8 cellular contexts compared by ENCODE assay signal in genomic region chr16:27551046-27551445, GRCh38. TPM values are rescaled to one million over a fixed set of nuclear protein-coding genes. Genes with fewer than 3 reads are reported as not detected.
DNase-seq lines count a peak whose midpoint lies in the region; ATAC-seq, FAIRE-seq and TF ChIP-seq lines count a peak whose summit lies in the region.

No MANE protein-coding gene starts in this region.

- H3K27me3 Mint-ChIP-seq in CD4-positive, alpha-beta T cell, result no peaks in the 10 kb centered on the region
- H3K27me3 Mint-ChIP-seq in natural killer cell treated with Interleukin-12 subunit alpha and Interleukin-12 subunit beta and Interleukin-15 and Interleukin-18, amount 100 ng/mL, for 72 hours, result no peaks in the 10 kb centered on the region

- H4K20me1 ChIP-seq in K562 (replicated peaks; ENCODE audit: control insufficient read depth, insufficient read depth, low read length), result peaks cover 16% of the 10 kb centered on the region; the same call in 1 of the 2 replicates

- H3K79me2 ChIP-seq in K562 (ENCODE audit: control insufficient read depth, insufficient read depth, low read length), result peaks cover 40% of the 10 kb centered on the region

- CTCF ChIA-PET in CD4-positive, alpha-beta T cell (lab: Charles Lee), result no interaction called here
- CTCF ChIA-PET in K562 (lab: Yijun Ruan, JAX; ENCODE audit: low intra/inter-chr PET ratio), result no interaction called here

- no peak for TF ChIP-seq CTCF in CD4-positive, alpha-beta T cell (IDR thresholded peaks at IDR 0.05)
- no peak for TF ChIP-seq CTCF in K562 (IDR thresholded peaks at IDR 0.05 in 2 of 3, conservative IDR thresholded peaks at IDR 0.05 in 1 of 3; ENCODE audit: insufficient read depth in 2 of 3, low read depth in 1 of 3, low read length in 3 of 3)

- no TSS peak for BruUV-seq in K562 (replicated peaks; lab: Mats Ljungman, UMichigan)

- H3K9ac ChIP-seq in HUES48 (ENCODE audit: low read depth, low read length) (no peak overlapping the region), K562 (ENCODE audit: insufficient read depth in 1 of 2, low read depth in 2 of 2, low read length in 2 of 2) (no peak overlapping the region; a peak in 1 of 4 replicates)

- peak overlapping the region; percentile 98 for H3K27ac Mint-ChIP-seq in CD4-positive, alpha-beta T cell
- peak overlapping the region in 1 of 2 donors; percentile 100 for H3K27ac Mint-ChIP-seq in natural killer cell treated with Interleukin-12 subunit alpha and Interleukin-12 subunit beta and Interleukin-15 and Interleukin-18, amount 100 ng/mL, for 72 hours

- no peak for DNase-seq in CD4-positive, alpha-beta T cell
- DNase-seq in K562 (ENCODE audit: extremely low read depth in 1 of 4, low spot score in 3 of 4), result no peak
- DNase-seq in natural killer cell treated with Interleukin-12 subunit alpha and Interleukin-12 subunit beta and Interleukin-15 and Interleukin-18, amount 100 ng/mL, for 72 hours (ENCODE audit: low spot score), result no peak
- no peak for DNase-seq in NCI-H2196 (lab: John Stamatoyannopoulos, UW; ENCODE audit: unreplicated experiment)
- no peak for DNase-seq in NCI-H187 (lab: John Stamatoyannopoulos, UW)
- no peak for DNase-seq in iPS-NIHi11 (ENCODE audit: low spot score)
- no peak for DNase-seq in Kasumi-1 (lab: John Stamatoyannopoulos, UW)

- no peak for TF ChIP-seq RAD21 in K562 (CRISPR knock-in tag; conservative IDR thresholded peaks at IDR 0.05 in 1 of 2, IDR thresholded peaks at IDR 0.05 in 1 of 2)

- no peaks in the 10 kb centered on the region for H3K27me3 ChIP-seq in CD4-positive, alpha-beta T cell (ENCODE audit: control insufficient read depth, insufficient read depth, low read length)
- H3K27me3 ChIP-seq in HUES48 (ENCODE audit: control insufficient read depth, insufficient read depth, low read length) (no peaks in the 10 kb centered on the region), K562 (ENCODE audit: control insufficient read depth in 2 of 2, insufficient read depth in 2 of 2, low read length in 2 of 2) (no peaks in the 10 kb centered on the region)

- peaks cover 49% of the 10 kb centered on the region for H3K4me1 Mint-ChIP-seq in CD4-positive, alpha-beta T cell (ENCODE audit: low read depth)
- peaks cover 36 to 41% of the 10 kb centered on the region in 2 donors for H3K4me1 Mint-ChIP-seq in natural killer cell treated with Interleukin-12 subunit alpha and Interleukin-12 subunit beta and Interleukin-15 and Interleukin-18, amount 100 ng/mL, for 72 hours (ENCODE audit: low read depth in 2 of 2)

- FAIRE-seq in K562 (lab: Jason Lieb, UNC), result no peak

- in situ Hi-C loops in K562 (cut with MboI), result no loop called here

- H3K36me3 Mint-ChIP-seq in CD4-positive, alpha-beta T cell (ENCODE audit: low read depth), result peaks cover 27% of the 10 kb centered on the region
- H3K36me3 Mint-ChIP-seq in natural killer cell treated with Interleukin-12 subunit alpha and Interleukin-12 subunit beta and Interleukin-15 and Interleukin-18, amount 100 ng/mL, for 72 hours, result no peaks in the 10 kb centered on the region

- POLR2A ChIA-PET in CD4-positive, alpha-beta T cell (lab: Charles Lee), result interaction anchor here (0.7 to 2.5 kb wide), 4 partner anchors 87 to 372 kb away, joined by 3 to 8 read pairs (median 3); no protein-coding TSS in a partner anchor
- POLR2A ChIA-PET in K562 (lab: Yijun Ruan, JAX), result interaction anchor here (1.1 to 1.4 kb wide), 3 partner anchors 14 to 18 kb away, joined by 4 to 6 read pairs (median 6); no protein-coding TSS in a partner anchor

- no peak overlapping the region for H2AFZ ChIP-seq in K562 (ENCODE audit: low read depth, low read length)

- no peaks in the 10 kb centered on the region for H3K9me3 ChIP-seq in CD4-positive, alpha-beta T cell (ENCODE audit: control insufficient read depth, low read length)
- no peaks in the 10 kb centered on the region for H3K9me3 ChIP-seq in HUES48 (ENCODE audit: control insufficient read depth, insufficient read depth, low read length)
- H3K9me3 ChIP-seq in K562 (replicated peaks; ENCODE audit: control insufficient read depth, insufficient read depth, low read depth, low read length), result no peaks in the 10 kb centered on the region

- peak overlapping the region; percentile 56 for H3K4me3 Mint-ChIP-seq in CD4-positive, alpha-beta T cell
- H3K4me3 Mint-ChIP-seq in natural killer cell treated with Interleukin-12 subunit alpha and Interleukin-12 subunit beta and Interleukin-15 and Interleukin-18, amount 100 ng/mL, for 72 hours, result peak overlapping the region; percentile 96

- peak overlapping the region; percentile 96 for H3K4me2 ChIP-seq in K562 (ENCODE audit: insufficient read depth, low read length)

- no peak for TF ChIP-seq EP300 in K562 (IDR thresholded peaks at IDR 0.05; ENCODE audit: low read length)

- TF ChIP-seq POLR2A in K562 (conservative IDR thresholded peaks at IDR 0.05), result no peak

- H3K36me3 ChIP-seq in HUES48 (ENCODE audit: control insufficient read depth, insufficient read depth, low read length) (peaks cover 5% of the 10 kb centered on the region; the same call in 1 of the 2 replicates), K562 (ENCODE audit: control insufficient read depth, insufficient read depth, low read length) (peaks cover 7% of the 10 kb centered on the region; the same call in 2 of the 3 replicates)

- no peak overlapping the region for H3K27ac ChIP-seq in CD4-positive, alpha-beta T cell (ENCODE audit: low read depth, low read length)
- H3K27ac ChIP-seq in HUES48 (ENCODE audit: low read depth, low read length), result no peak overlapping the region
- H3K27ac ChIP-seq in K562 (ENCODE audit: extremely low read depth, low read depth, low read length), result no peak overlapping the region

- 0 out of 2 replicates have a peak, but pooled peaks cover 4% of the 10 kb centered on the region for H3K4me1 ChIP-seq in HUES48 (ENCODE audit: control insufficient read depth, insufficient read depth, low read length)
- H3K4me1 ChIP-seq in K562 (replicated peaks in 1 of 2; ENCODE audit: control insufficient read depth in 2 of 2, insufficient read depth in 2 of 2, low read length in 2 of 2), result peaks cover 21 to 23% of the 10 kb centered on the region in 2 experiments

- H3K9me3 Mint-ChIP-seq in CD4-positive, alpha-beta T cell, result no peaks in the 10 kb centered on the region
- no peaks in the 10 kb centered on the region for H3K9me3 Mint-ChIP-seq in natural killer cell treated with Interleukin-12 subunit alpha and Interleukin-12 subunit beta and Interleukin-15 and Interleukin-18, amount 100 ng/mL, for 72 hours

- no peaks in the 10 kb centered on the region for H3K9me1 ChIP-seq in K562 (ENCODE audit: control insufficient read depth, insufficient read depth, low read length)

- peak overlapping the region; percentile 100 for H3K4me3 ChIP-seq in HUES48 (ENCODE audit: low read depth, low read length)
- H3K4me3 ChIP-seq in K562, result peak overlapping the region; percentile 92

- intact Hi-C loops in CD4-positive, alpha-beta T cell (cut with DNase I, micrococcal nuclease), result loop anchor here in 1 of 2 experiments (5.0 kb wide), 1 partner anchor 661 kb away; the partner anchor contains the start of gene XPO6
- intact Hi-C loops in K562 (cut with micrococcal nuclease), result no loop called here

- ATAC-seq in CD4-positive, alpha-beta T cell (ENCODE audit: poor library complexity), result no peak
- ATAC-seq in K562, result no peak
- ATAC-seq in natural killer cell treated with Interleukin-12 subunit alpha and Interleukin-12 subunit beta and Interleukin-15 and Interleukin-18, amount 100 ng/mL, for 72 hours, result no peak

- 43% methylated on average over 1 of the region's 1 CpG for WGBS in K562 (ENCODE audit: insufficient coverage, low coverage, missing lambda C conversion rate)

RNA-seq across cellular contexts. Expression of gene KATNIP, which starts 1.1 kb away (rescaled TPM):
- 10 to 100 TPM; 18.5 to 20.9 TPM for total RNA-seq in CD4-positive, alpha-beta T cell
- total RNA-seq in K562 (2011; cell fraction: chromatin; rRNA removed; ENCODE audit: low replicate concordance), result 83.0 and 106 TPM in 2 replicates
- total RNA-seq in K562 (2011; cell fraction: nucleolus; rRNA removed), result 39.1 and 48.2 TPM in 2 replicates
- total RNA-seq in K562 (2011; cell fraction: nucleoplasm; rRNA removed), result 52.3 and 52.5 TPM in 2 replicates
- total RNA-seq in K562 (2014; rRNA removed), result 6.9 and 11.2 TPM in 2 replicates
- 9.0 and 10.2 TPM in 2 replicates for total RNA-seq in K562 (2014; rRNA removed; fragmentation: Illumina TruSeq; extraction: Trizol)
- total RNA-seq in K562 (2015; rRNA removed; fragmentation: Illumina TruSeq; extraction: Trizol), result 10.2 and 10.7 TPM in 2 replicates
- 9.9 and 13.2 TPM in 2 replicates for total RNA-seq in K562 (2021)
- polyA plus RNA-seq in K562 (2011; rRNA removed), result 7.6 and 10.2 TPM in 2 replicates
- polyA plus RNA-seq in K562 (2011; cell fraction: cytosol; rRNA removed), result 6.3 TPM in 2 replicates
- 37.3 and 42.3 TPM in 2 replicates for polyA plus RNA-seq in K562 (2011; cell fraction: nucleus; rRNA removed)
- 7.8 and 9.3 TPM in 2 replicates for polyA plus RNA-seq in K562 (2012)
- polyA plus RNA-seq in K562 (2014; fragmentation: Illumina TruSeq; extraction: Trizol), result 9.7 and 10.1 TPM in 2 replicates
- 1 to 10 TPM; 1.7 to 2.6 TPM for polyA plus RNA-seq in K562 (2014; fragmentation: Nextera tagmentation; extraction: Ambion mirVana)
- polyA plus RNA-seq in K562 (2014; rRNA removed), result 8.0 and 10.3 TPM in 2 replicates
- polyA minus RNA-seq in K562 (2011; rRNA and poly(A)+ RNA removed), result 26.5 and 29.0 TPM in 2 replicates
- polyA minus RNA-seq in K562 (2011; cell fraction: cytosol; rRNA and poly(A)+ RNA removed), result 6.8 and 8.2 TPM in 2 replicates
- polyA minus RNA-seq in K562 (2011; cell fraction: nucleus; rRNA and poly(A)+ RNA removed), result 21.3 and 32.2 TPM in 2 replicates
- 10 to 100 TPM; 30.0 to 38.2 TPM for total RNA-seq in natural killer cell treated with Interleukin-12 subunit alpha and Interleukin-12 subunit beta and Interleukin-15 and Interleukin-18, amount 100 ng/mL, for 72 hours

RNA-seq across cellular contexts. Expression of gene GTF3C1, which starts 1.3 kb away (rescaled TPM):
- 10 to 100 TPM; 43.6 to 44.5 TPM for total RNA-seq in CD4-positive, alpha-beta T cell
- 83.8 and 125 TPM in 2 replicates for total RNA-seq in K562 (2011; cell fraction: chromatin; rRNA removed; ENCODE audit: low replicate concordance)
- total RNA-seq in K562 (2011; cell fraction: nucleolus; rRNA removed), result 68.3 and 75.2 TPM in 2 replicates
- total RNA-seq in K562 (2011; cell fraction: nucleoplasm; rRNA removed), result 75.5 and 85.5 TPM in 2 replicates
- total RNA-seq in K562 (2014; rRNA removed), result 47.9 and 55.3 TPM in 2 replicates
- total RNA-seq in K562 (2014; rRNA removed; fragmentation: Illumina TruSeq; extraction: Trizol), result 21.1 and 23.7 TPM in 2 replicates
- 30.9 and 33.5 TPM in 2 replicates for total RNA-seq in K562 (2015; rRNA removed; fragmentation: Illumina TruSeq; extraction: Trizol)
- total RNA-seq in K562 (2021), result 61.5 and 63.6 TPM in 2 replicates
- polyA plus RNA-seq in K562 (2011; rRNA removed), result 10.1 and 18.4 TPM in 2 replicates
- polyA plus RNA-seq in K562 (2011; cell fraction: cytosol; rRNA removed), result 21.0 and 31.9 TPM in 2 replicates
- 58.0 and 75.6 TPM in 2 replicates for polyA plus RNA-seq in K562 (2011; cell fraction: nucleus; rRNA removed)
- polyA plus RNA-seq in K562 (2012), result 32.0 and 44.4 TPM in 2 replicates
- polyA plus RNA-seq in K562 (2014; fragmentation: Illumina TruSeq; extraction: Trizol), result 41.2 and 45.9 TPM in 2 replicates
- polyA plus RNA-seq in K562 (2014; fragmentation: Nextera tagmentation; extraction: Ambion mirVana), result 1 to 10 TPM in 1 of 2 experiments, under 1 TPM in 1; 0.72 to 2.5 TPM
- polyA plus RNA-seq in K562 (2014; rRNA removed), result 26.6 and 46.5 TPM in 2 replicates
- polyA minus RNA-seq in K562 (2011; rRNA and poly(A)+ RNA removed), result 37.4 and 47.6 TPM in 2 replicates
- 42.9 and 50.3 TPM in 2 replicates for polyA minus RNA-seq in K562 (2011; cell fraction: cytosol; rRNA and poly(A)+ RNA removed)
- polyA minus RNA-seq in K562 (2011; cell fraction: nucleus; rRNA and poly(A)+ RNA removed), result 29.6 and 48.8 TPM in 2 replicates
- 100 to 1,000 TPM; 111 to 128 TPM for total RNA-seq in natural killer cell treated with Interleukin-12 subunit alpha and Interleukin-12 subunit beta and Interleukin-15 and Interleukin-18, amount 100 ng/mL, for 72 hours
